15 cellular contexts compared by ENCODE assay signal in the genomic region with DNA sequence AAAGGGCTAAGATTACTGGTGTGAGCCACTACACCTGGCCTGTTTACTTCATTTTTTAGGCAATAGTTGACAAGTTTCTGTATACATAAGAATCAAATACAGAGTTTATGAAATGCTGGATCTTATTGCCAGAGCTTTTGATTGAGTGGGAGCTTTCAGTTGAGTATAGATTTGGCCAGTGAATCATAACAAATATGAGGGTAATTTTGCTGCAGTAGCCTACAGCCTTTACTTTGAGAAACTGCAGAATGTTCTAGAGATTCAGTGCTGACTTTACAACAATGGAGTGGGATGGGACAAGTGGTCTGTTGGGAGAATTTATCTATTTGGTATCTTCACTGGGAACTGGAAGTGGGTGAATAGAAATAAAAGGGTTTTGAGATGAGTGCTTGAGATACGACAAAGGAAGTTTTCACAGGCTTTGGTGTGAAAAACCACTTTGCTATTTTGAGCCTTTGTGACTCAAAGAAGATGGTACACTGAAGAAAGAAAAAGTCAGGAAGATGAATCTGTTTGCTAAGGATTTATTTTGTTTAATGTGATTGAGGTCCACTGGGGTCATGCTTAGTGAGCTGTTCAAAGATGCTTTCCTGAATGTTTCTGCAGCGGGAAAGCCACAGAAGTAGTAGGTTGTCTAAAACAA.
DNase-seq lines count a peak whose midpoint lies in the region; ATAC-seq and TF ChIP-seq lines count a peak whose summit lies in the region.
"Had no signal": no experiment of that assay in that cellular context is flagged by ENCODE, and none has a peak within 500 bp of the region (broad histone marks: within the 10 kb centered on the region; RNA-seq: fewer than 3 reads in every experiment).

No MANE protein-coding gene starts in this region.

- H3K4me1 ChIP-seq in tibial artery = peaks cover 0 to 4% (median 0%) of the 10 kb centered on the region in 4 donors
- H3K4me1 ChIP-seq: left lung had no signal

- POLR2A ChIA-PET in activated naive CD8-positive, alpha-beta T cell treated with anti-CD3 and anti-CD28 coated beads, Interleukin-2, amount 10 ng/mL, durations not matched to agents 7 days and 5 days (lab: Charles Lee) = interaction anchor here (1.2 kb wide), 1 partner anchor 10 kb away, joined by 3 read pairs; no protein-coding TSS in a partner anchor

- no peak for ATAC-seq in activated naive CD8-positive, alpha-beta T cell treated with anti-CD3 and anti-CD28 coated beads, Interleukin-2, amount 10 ng/mL, durations not matched to agents 7 days and 5 days (ENCODE audit: low read depth)
- ATAC-seq in HG03432 (IDR thresholded peaks at IDR 0.05; ENCODE audit: unreplicated experiment) = peak; percentile 64
- no peak for ATAC-seq in GM21528 (IDR thresholded peaks at IDR 0.05; ENCODE audit: low FRiP score, unreplicated experiment)
- ATAC-seq: activated CD4-positive, CD25-positive, alpha-beta regulatory T cell treated with anti-CD3 and anti-CD28 coated beads, Interleukin-2, amount 50 U/mL, for 24 hours; left lung; T-helper 17 cell had no signal

- peaks cover 19% of the 10 kb centered on the region for H3K4me1 Mint-ChIP-seq in activated naive CD8-positive, alpha-beta T cell treated with anti-CD3 and anti-CD28 coated beads, Interleukin-2, amount 10 ng/mL, durations not matched to agents 7 days and 5 days
- peaks cover 15% of the 10 kb centered on the region for H3K4me1 Mint-ChIP-seq in activated naive CD8-positive, alpha-beta T cell treated with anti-CD3 and anti-CD28 coated beads for 36 hours

- no peak for TF ChIP-seq CTCF in tibial artery (IDR thresholded peaks at IDR 0.05)

- no peaks in the 10 kb centered on the region for H3K9me3 Mint-ChIP-seq in activated naive CD8-positive, alpha-beta T cell treated with anti-CD3 and anti-CD28 coated beads, Interleukin-2, amount 10 ng/mL, durations not matched to agents 7 days and 5 days
- H3K9me3 Mint-ChIP-seq in activated naive CD8-positive, alpha-beta T cell treated with anti-CD3 and anti-CD28 coated beads for 36 hours = peaks cover 3% of the 10 kb centered on the region
- H3K9me3 Mint-ChIP-seq: activated naive CD4-positive, alpha-beta T cell treated with anti-CD3 and anti-CD28 coated beads, Interleukin-2, amount 10 ng/mL, durations not matched to agents 7 days and 5 days had no signal

- intact Hi-C loops in tibial artery (cut with DNase I; ENCODE audit: low total_unique reads) = no loop called here

- H3K27me3 ChIP-seq in tibial artery = no peaks in the 10 kb centered on the region
- H3K27me3 ChIP-seq: left lung had no signal

- H3K36me3 ChIP-seq in tibial artery = no peaks in the 10 kb centered on the region
- H3K36me3 ChIP-seq: left lung had no signal

- H3K4me3 ChIP-seq in tibial artery = no peak overlapping the region
- H3K4me3 ChIP-seq: left lung had no signal

- no peak overlapping the region for H3K27ac ChIP-seq in tibial artery
- H3K27ac ChIP-seq: left lung had no signal

- no peak overlapping the region for H3K27ac Mint-ChIP-seq in activated naive CD8-positive, alpha-beta T cell treated with anti-CD3 and anti-CD28 coated beads, Interleukin-2, amount 10 ng/mL, durations not matched to agents 7 days and 5 days
- no peak overlapping the region for H3K27ac Mint-ChIP-seq in activated naive CD8-positive, alpha-beta T cell treated with anti-CD3 and anti-CD28 coated beads for 36 hours
- H3K27ac Mint-ChIP-seq: activated naive CD4-positive, alpha-beta T cell treated with anti-CD3 and anti-CD28 coated beads, Interleukin-2, amount 10 ng/mL, durations not matched to agents 7 days and 5 days; T-helper 17 cell had no signal

- peaks cover 3% of the 10 kb centered on the region for H3K36me3 Mint-ChIP-seq in activated naive CD8-positive, alpha-beta T cell treated with anti-CD3 and anti-CD28 coated beads, Interleukin-2, amount 10 ng/mL, durations not matched to agents 7 days and 5 days
- peaks cover 5% of the 10 kb centered on the region for H3K36me3 Mint-ChIP-seq in activated naive CD8-positive, alpha-beta T cell treated with anti-CD3 and anti-CD28 coated beads for 36 hours
- H3K36me3 Mint-ChIP-seq: activated naive CD4-positive, alpha-beta T cell treated with anti-CD3 and anti-CD28 coated beads, Interleukin-2, amount 10 ng/mL, durations not matched to agents 7 days and 5 days had no signal

- H3K27me3 Mint-ChIP-seq in activated naive CD8-positive, alpha-beta T cell treated with anti-CD3 and anti-CD28 coated beads, Interleukin-2, amount 10 ng/mL, durations not matched to agents 7 days and 5 days = no peaks in the 10 kb centered on the region
- H3K27me3 Mint-ChIP-seq in activated naive CD8-positive, alpha-beta T cell treated with anti-CD3 and anti-CD28 coated beads for 36 hours = no peaks in the 10 kb centered on the region
- H3K27me3 Mint-ChIP-seq: activated naive CD4-positive, alpha-beta T cell treated with anti-CD3 and anti-CD28 coated beads, Interleukin-2, amount 10 ng/mL, durations not matched to agents 7 days and 5 days; T-helper 17 cell had no signal

- peak overlapping the region; percentile 1 for H3K4me3 Mint-ChIP-seq in activated naive CD8-positive, alpha-beta T cell treated with anti-CD3 and anti-CD28 coated beads, Interleukin-2, amount 10 ng/mL, durations not matched to agents 7 days and 5 days
- no peak overlapping the region for H3K4me3 Mint-ChIP-seq in activated naive CD8-positive, alpha-beta T cell treated with anti-CD3 and anti-CD28 coated beads for 36 hours
- H3K4me3 Mint-ChIP-seq: activated naive CD4-positive, alpha-beta T cell treated with anti-CD3 and anti-CD28 coated beads, Interleukin-2, amount 10 ng/mL, durations not matched to agents 7 days and 5 days; T-helper 17 cell had no signal

- DNase-seq in activated naive CD8-positive, alpha-beta T cell treated with anti-CD3 and anti-CD28 coated beads, Interleukin-2, amount 10 ng/mL, durations not matched to agents 7 days and 5 days = no peak
- no peak for DNase-seq in activated naive CD8-positive, alpha-beta T cell treated with anti-CD3 and anti-CD28 coated beads for 36 hours
- DNase-seq in glomerular visceral epithelial cell (ENCODE audit: extremely low spot score) (peak; percentile 7), superior temporal gyrus (ENCODE audit: extremely low spot score) (peak; percentile 65), tibial artery (no peak), HK-2 (ENCODE audit: unreplicated experiment) (no peak)
- DNase-seq: activated naive CD4-positive, alpha-beta T cell treated with anti-CD3 and anti-CD28 coated beads, Interleukin-2, amount 10 ng/mL, durations not matched to agents 7 days and 5 days; GOT3; left lung; NCI-H1092; stimulated activated naive CD4-positive, alpha-beta T cell treated with Interleukin-2 at 50 U/mL for 16 hours; T-helper 17 cell had no signal

- no peaks in the 10 kb centered on the region for H3K9me3 ChIP-seq in tibial artery
- H3K9me3 ChIP-seq: left lung had no signal

Comparison
In these comparisons a context has a peak if more than half of its experiments do, and no peak if none do; other contexts are left out.
1. DNase-seq: peak in glomerular visceral epithelial cell (single experiment) and superior temporal gyrus (single experiment); none in activated naive CD8-positive, alpha-beta T cell treated with anti-CD3 and anti-CD28 coated beads, Interleukin-2, amount 10 ng/mL, durations not matched to agents 7 days and 5 days (single experiment), activated naive CD8-positive, alpha-beta T cell treated with anti-CD3 and anti-CD28 coated beads for 36 hours (single experiment), tibial artery (0 of 2) and HK-2 (single experiment).